ENCODE assay signal across 8 cellular contexts in the genomic region with DNA sequence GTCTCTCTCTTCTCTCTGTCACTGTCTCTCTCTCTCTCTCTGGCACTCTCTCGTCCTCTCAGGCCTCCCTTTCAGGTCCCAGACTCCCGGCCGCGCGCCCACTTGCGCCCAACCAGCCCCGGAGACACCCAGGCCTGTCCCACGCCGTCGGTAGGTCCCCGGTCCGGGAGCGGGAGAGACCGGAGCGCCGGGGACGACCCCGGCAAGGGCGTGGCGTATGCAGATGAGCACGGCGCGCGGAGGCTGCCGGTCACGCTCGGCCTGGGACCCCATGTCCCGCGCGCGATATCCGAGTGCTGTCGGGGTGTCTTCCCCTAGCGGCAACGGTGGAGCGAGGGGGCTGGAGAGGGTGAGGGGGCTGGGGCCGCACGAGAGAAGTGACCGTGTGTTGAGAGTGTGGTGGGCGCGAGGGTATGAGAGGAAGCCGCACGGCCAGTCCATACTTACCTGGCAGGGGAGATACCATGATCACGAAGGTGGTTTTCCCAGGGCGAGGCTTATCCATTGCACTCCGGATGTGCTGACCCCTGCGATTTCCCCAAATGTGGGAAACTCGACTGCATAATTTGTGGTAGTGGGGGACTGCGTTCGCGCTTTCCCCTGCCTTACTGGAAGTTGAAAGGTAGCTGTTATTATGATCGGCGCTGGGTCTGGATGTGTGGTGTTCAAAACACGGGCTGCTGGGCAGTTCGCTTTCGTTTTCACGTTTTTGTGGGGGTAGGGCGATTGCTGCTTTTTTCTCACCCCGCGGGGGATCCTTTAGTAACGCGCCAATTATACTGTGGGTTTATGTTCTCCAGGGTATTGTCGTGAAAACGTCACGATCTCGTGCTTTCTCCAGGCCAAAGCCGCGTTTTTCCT. TPM values are rescaled to one million over a fixed set of nuclear protein-coding genes. Genes with fewer than 3 reads are reported as not detected.
DNase-seq lines count a peak whose midpoint lies in the region; ATAC-seq, FAIRE-seq and TF ChIP-seq lines count a peak whose summit lies in the region.
"Not testable (repeated sequence)": the region's sequence is repeated elsewhere in the genome, so short reads cannot be mapped to it uniquely, and the experiment has no call there.

No MANE protein-coding gene starts in this region.

- intact Hi-C loops in Caco-2 (cut with micrococcal nuclease; ENCODE audit: unreplicated experiment); activated B cell treated with CpG ODN at 0.5 μM for 24 hours (cut with micrococcal nuclease); pancreas (cut with DNase I): not testable (repeated sequence)

- not testable (repeated sequence) for H3K4me1 ChIP-seq in Caco-2, foreskin keratinocyte, pancreas

- not testable (repeated sequence) for H3K4me3 ChIP-seq in Caco-2 (ENCODE audit: low read depth, low read length); pancreas

- H3K27ac ChIP-seq in foreskin keratinocyte, pancreas: not testable (repeated sequence)

- H3K9me3 ChIP-seq in Caco-2, pancreas: not testable (repeated sequence)

- POLR2A ChIA-PET in Caco-2 (lab: Charles Lee); activated B cell treated with CpG ODN at 0.5 μM for 24 hours (lab: Charles Lee): not testable (repeated sequence)

- CTCF ChIA-PET in Caco-2 (lab: Charles Lee); activated B cell treated with CpG ODN at 0.5 μM for 24 hours (lab: Charles Lee): not testable (repeated sequence)

- not testable (repeated sequence) for H3K27me3 ChIP-seq in Caco-2 (replicated peaks; ENCODE audit: control insufficient read depth, insufficient read depth, low read length); foreskin keratinocyte; pancreas

- not testable (repeated sequence) for H3K36me3 ChIP-seq in Caco-2 (ENCODE audit: control insufficient read depth, insufficient read depth, low read length); pancreas

- H3K27me3 Mint-ChIP-seq in Caco-2 (ENCODE audit: insufficient read depth, unreplicated experiment); activated B cell treated with CpG ODN at 0.5 μM for 24 hours: not testable (repeated sequence)

- not testable (repeated sequence) for H3K4me3 Mint-ChIP-seq in Caco-2 (ENCODE audit: unreplicated experiment); activated B cell treated with CpG ODN at 0.5 μM for 24 hours

- DNase-seq in Caco-2, activated B cell treated with CpG ODN at 0.5 μM for 24 hours, foreskin keratinocyte, pancreas: not testable (repeated sequence)

- not testable (repeated sequence) for H3K4me1 Mint-ChIP-seq in Caco-2 (ENCODE audit: low read depth, unreplicated experiment); activated B cell treated with CpG ODN at 0.5 μM for 24 hours

- H3K36me3 Mint-ChIP-seq in Caco-2 (ENCODE audit: insufficient read depth, unreplicated experiment); activated B cell treated with CpG ODN at 0.5 μM for 24 hours (ENCODE audit: low read depth): not testable (repeated sequence)

- FAIRE-seq in pancreas (lab: Jason Lieb, UNC) = peak; percentile 5

- TF ChIP-seq CTCF in Caco-2 (IDR thresholded peaks at IDR 0.05; ENCODE audit: insufficient read depth in 1 of 2, low read depth in 1 of 2, low read length in 1 of 2, severe bottlenecking in 1 of 2, unreplicated experiment in 1 of 2); activated B cell treated with CpG ODN at 0.5 μM for 24 hours (IDR thresholded peaks at IDR 0.05); foreskin keratinocyte (conservative IDR thresholded peaks at IDR 0.05); pancreas (IDR thresholded peaks at IDR 0.05): not testable (repeated sequence)

- no CpG with 5 or more reads among the region's 68 CpGs for WGBS in pancreas, 2 donors

- not testable (repeated sequence) for H3K9me3 Mint-ChIP-seq in Caco-2 (ENCODE audit: unreplicated experiment); activated B cell treated with CpG ODN at 0.5 μM for 24 hours

- BruUV-seq in Caco-2 (replicated peaks; lab: Mats Ljungman, UMichigan) = TSS peak; percentile 99

- ATAC-seq in GM19023 (IDR thresholded peaks at IDR 0.05; ENCODE audit: unreplicated experiment) (peak; percentile 64), GM21528 (IDR thresholded peaks at IDR 0.05; ENCODE audit: low FRiP score, unreplicated experiment) (peak; percentile 75), HG02885 (IDR thresholded peaks at IDR 0.05; ENCODE audit: poor library complexity, unreplicated experiment) (peak; percentile 80), HG03432 (IDR thresholded peaks at IDR 0.05; ENCODE audit: unreplicated experiment) (peak; percentile 77), activated B cell treated with CpG ODN at 0.5 μM for 24 hours (ENCODE audit: low read depth) (peak; percentile 72), foreskin keratinocyte (peak; percentile 83), pancreas (peak; percentile 88 to 93 (median 89))

- H3K27ac Mint-ChIP-seq in Caco-2 (ENCODE audit: unreplicated experiment); activated B cell treated with CpG ODN at 0.5 μM for 24 hours: not testable (repeated sequence)

RNA-seq across cellular contexts. Expression of a gene that starts 7.0 kb away (rescaled TPM):
- total RNA-seq in Caco-2 (2022) (26.8 and 30.7 TPM in 2 replicates), activated B cell treated with CpG ODN at 0.5 μM for 24 hours (40.7 and 43.2 TPM in 2 replicates), foreskin keratinocyte (27.6 and 29.0 TPM in 2 replicates), pancreas (10 to 100 TPM in 5 of 6 donors, 1 to 10 TPM in 1; 9.9 to 19.2 (median 15.4) TPM)
- polyA plus RNA-seq in foreskin keratinocyte (25.5 and 26.7 TPM in 2 replicates), pancreas (10 to 100 TPM; 12.2 to 24.7 TPM)
